Comparison of ENCODE assay signal across 15 cellular contexts in the genomic region with DNA sequence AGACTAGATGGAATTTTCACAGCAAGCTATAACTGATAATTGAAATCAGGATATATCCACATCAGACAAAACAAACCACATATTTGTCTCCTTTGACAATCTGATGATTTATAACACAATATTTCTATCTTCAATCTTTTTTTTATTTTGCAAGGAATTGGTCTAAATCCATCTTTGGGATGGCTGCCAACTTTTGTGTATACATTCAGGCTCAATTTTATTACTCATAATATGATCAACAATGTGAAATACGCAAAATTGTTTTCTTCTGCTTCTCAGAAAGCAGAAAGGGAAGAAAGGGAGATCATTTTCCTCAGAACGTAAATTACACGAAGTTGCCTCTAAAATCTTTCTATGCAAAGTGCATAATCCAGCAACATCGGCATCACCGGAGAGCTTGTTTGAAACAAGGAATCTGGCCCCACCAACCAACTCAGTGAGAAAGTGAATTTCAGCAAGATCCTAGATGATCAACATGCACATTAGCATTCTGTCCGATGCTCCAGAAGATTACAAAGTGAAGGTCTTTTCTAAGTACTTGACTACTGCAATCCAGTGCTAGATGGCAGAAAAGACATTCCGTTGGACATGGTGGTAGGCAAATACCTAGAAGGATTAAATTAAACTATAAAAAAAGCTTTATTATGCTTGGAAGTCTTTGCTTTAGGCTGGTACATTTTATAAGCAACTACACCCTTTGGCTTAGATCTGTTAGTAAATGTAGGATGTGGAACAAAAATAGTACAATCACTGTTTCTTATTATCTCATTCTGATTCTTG.
DNase-seq lines count a peak whose midpoint lies in the region; ATAC-seq and TF ChIP-seq lines count a peak whose summit lies in the region.
"Had no signal": no experiment of that assay in that cellular context is flagged by ENCODE, and none has a peak within 500 bp of the region (broad histone marks: within the 10 kb centered on the region; RNA-seq: fewer than 3 reads in every experiment).

No MANE protein-coding gene starts in this region.

- H3K36me3 ChIP-seq in SK-N-MC (ENCODE audit: insufficient read depth, low read length) (no peaks in the 10 kb centered on the region), psoas muscle (ENCODE audit: insufficient read depth in 1 of 2, low read depth in 1 of 2) (no peaks in the 10 kb centered on the region)
- H3K36me3 ChIP-seq: adrenal gland had no signal

- H3K36me3 Mint-ChIP-seq in stimulated activated effector memory CD8-positive, alpha-beta T cell treated with anti-CD3 and anti-CD28 coated beads, Interleukin-12 subunit alpha, Interleukin-12 subunit beta, amount 100 ng/mL, for 72 hours, result no peaks in the 10 kb centered on the region

- no peak overlapping the region for H3K4me3 Mint-ChIP-seq in stimulated activated effector memory CD8-positive, alpha-beta T cell treated with anti-CD3 and anti-CD28 coated beads, Interleukin-12 subunit alpha, Interleukin-12 subunit beta, amount 100 ng/mL, for 72 hours

- H3K9me3 ChIP-seq in SK-N-MC (ENCODE audit: low read depth, low read length) (no peaks in the 10 kb centered on the region), psoas muscle (no peaks in the 10 kb centered on the region)
- H3K9me3 ChIP-seq: adrenal gland had no signal

- H3K27ac Mint-ChIP-seq in stimulated activated effector memory CD8-positive, alpha-beta T cell treated with anti-CD3 and anti-CD28 coated beads, Interleukin-12 subunit alpha, Interleukin-12 subunit beta, amount 100 ng/mL, for 72 hours, result no peak overlapping the region

- no peaks in the 10 kb centered on the region for H3K9me3 Mint-ChIP-seq in stimulated activated effector memory CD8-positive, alpha-beta T cell treated with anti-CD3 and anti-CD28 coated beads, Interleukin-12 subunit alpha, Interleukin-12 subunit beta, amount 100 ng/mL, for 72 hours

- H3K27ac ChIP-seq in SK-N-MC (peak overlapping the region; percentile 85), psoas muscle (peak overlapping the region; percentile 24)

- intact Hi-C loops in psoas muscle (cut with DNase I), result no loop called here

- peaks cover 11% of the 10 kb centered on the region for H3K4me1 Mint-ChIP-seq in stimulated activated effector memory CD8-positive, alpha-beta T cell treated with anti-CD3 and anti-CD28 coated beads, Interleukin-12 subunit alpha, Interleukin-12 subunit beta, amount 100 ng/mL, for 72 hours

- peak; percentile 33 for TF ChIP-seq CTCF in AG10803 (conservative IDR thresholded peaks at IDR 0.05; ENCODE audit: low read length)
- TF ChIP-seq CTCF in psoas muscle (IDR thresholded peaks at IDR 0.05), result no peak

- H3K27me3 ChIP-seq in psoas muscle (ENCODE audit: insufficient read depth in 3 of 3, low read length in 2 of 3), result peaks cover 0 to 2% (median 0%) of the 10 kb centered on the region in 3 donors
- H3K27me3 ChIP-seq: adrenal gland had no signal

- DNase-seq in AG10803 (ENCODE audit: low read depth), result peak; percentile 63
- DNase-seq in SK-N-MC (ENCODE audit: low read depth, low spot score), result no peak
- DNase-seq in fibroblast of gingiva (ENCODE audit: low read depth), result peak; percentile 67
- DNase-seq in psoas muscle, result no peak
- no peak for DNase-seq in NCI-H1092 (lab: John Stamatoyannopoulos, UW)
- no peak for DNase-seq in activated T-cell treated with anti-CD3 and anti-CD28 coated beads, Interleukin-2, amount 50 U/mL, for 48 hours
- no peak for DNase-seq in anterior cingulate cortex (lab: John Stamatoyannopoulos, UW)
- DNase-seq in stimulated activated effector memory CD8-positive, alpha-beta T cell treated with anti-CD3 and anti-CD28 coated beads, Interleukin-12 subunit alpha, Interleukin-12 subunit beta, amount 100 ng/mL, for 72 hours (ENCODE audit: low spot score in 2 of 2), result no peak
- DNase-seq: activated T-cell treated with anti-CD3 and anti-CD28 coated beads for 4 hours; adrenal gland; effector CD8-positive, alpha-beta T cell; GOT3; left ventricle myocardium superior; MM.1S had no signal

- WGBS in psoas muscle, 3 donors, result 58 to 60% (median 59%) methylated on average over 7 of the region's 7 CpGs

- H3K4me3 ChIP-seq in AG10803 (ENCODE audit: low read length), result peak overlapping the region; percentile 40
- H3K4me3 ChIP-seq in SK-N-MC, result peak overlapping the region; percentile 42
- H3K4me3 ChIP-seq in psoas muscle, result no peak overlapping the region
- H3K4me3 ChIP-seq: adrenal gland had no signal

- peak overlapping the region; percentile 32 for H3K9ac ChIP-seq in SK-N-MC (ENCODE audit: insufficient read length)

- no peak for ATAC-seq in psoas muscle
- no peak for ATAC-seq in stimulated activated effector memory CD8-positive, alpha-beta T cell treated with anti-CD3 and anti-CD28 coated beads, Interleukin-12 subunit alpha, Interleukin-12 subunit beta, amount 100 ng/mL, for 72 hours
- ATAC-seq: activated CD4-positive, CD25-positive, alpha-beta regulatory T cell treated with anti-CD3 and anti-CD28 coated beads, Interleukin-2, amount 50 U/mL, for 24 hours had no signal

- peaks cover 9% of the 10 kb centered on the region for H3K4me1 ChIP-seq in psoas muscle

Comparison
In these comparisons a context has a peak if more than half of its experiments do, and no peak if none do; other contexts are left out.
1. DNase-seq: peak in AG10803 (single experiment) and fibroblast of gingiva (single experiment); none in SK-N-MC (single experiment), psoas muscle (0 of 2), NCI-H1092 (single experiment), activated T-cell treated with anti-CD3 and anti-CD28 coated beads, Interleukin-2, amount 50 U/mL, for 48 hours (0 of 2), anterior cingulate cortex (0 of 58) and stimulated activated effector memory CD8-positive, alpha-beta T cell treated with anti-CD3 and anti-CD28 coated beads, Interleukin-12 subunit alpha, Interleukin-12 subunit beta, amount 100 ng/mL, for 72 hours (0 of 2).